18 cellular contexts compared by ENCODE assay signal in the genomic region with DNA sequence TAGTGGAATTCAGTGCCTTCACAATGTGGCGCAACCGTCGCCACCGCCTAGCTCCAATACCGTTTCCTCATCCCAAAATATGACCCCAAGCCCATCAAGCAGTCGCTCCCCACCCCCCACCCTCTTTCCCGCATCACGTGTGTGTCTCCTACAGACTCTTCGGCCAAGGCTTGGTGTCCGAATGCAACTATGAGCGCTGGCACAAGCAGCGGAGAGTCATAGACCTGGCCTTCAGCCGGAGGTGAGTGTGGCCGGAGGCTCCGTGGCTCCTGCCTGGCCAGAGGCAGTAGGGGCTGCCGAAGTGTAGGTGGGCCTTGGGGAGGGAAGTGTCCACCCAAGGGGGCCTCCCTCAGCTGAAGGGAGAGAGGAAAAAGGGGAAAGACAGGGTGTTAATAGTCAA. TPM values are rescaled to one million over a fixed set of nuclear protein-coding genes. Genes with fewer than 3 reads are reported as not detected.
A peak's percentile ranks its signal among the peaks of the same experiment; 100 is the strongest.
DNase-seq lines count a peak whose midpoint lies in the region; ATAC-seq and TF ChIP-seq lines count a peak whose summit lies in the region.
"Had no signal": no experiment of that assay in that cellular context is flagged by ENCODE, and none has a peak within 500 bp of the region (broad histone marks: within the 10 kb centered on the region; RNA-seq: fewer than 3 reads in every experiment).

No MANE protein-coding gene starts in this region.

- H3K27ac ChIP-seq in heart left ventricle, result no peak overlapping the region
- no peak overlapping the region for H3K27ac ChIP-seq in lung (ENCODE audit: low read depth in 1 of 2, low read length in 1 of 2)
- H3K27ac ChIP-seq: C4-2B had no signal

- TF ChIP-seq CTCF in heart left ventricle (IDR thresholded peaks at IDR 0.05) (no peak), glutamatergic neuron (IDR thresholded peaks at IDR 0.05; ENCODE audit: partially characterized antibody, unreplicated experiment) (no peak), lung (IDR thresholded peaks at IDR 0.05; ENCODE audit: control extremely low read depth, extremely low read depth) (no peak), type B pancreatic cell (conservative IDR thresholded peaks at IDR 0.05) (no peak)

- H3K27me3 ChIP-seq in heart left ventricle, result no peaks in the 10 kb centered on the region
- H3K27me3 ChIP-seq in lung (ENCODE audit: control insufficient read depth, insufficient read depth), result no peaks in the 10 kb centered on the region

- no peak for TF ChIP-seq POLR2A in heart left ventricle (IDR thresholded peaks at IDR 0.05)

- H3K4me3 ChIP-seq in heart left ventricle, result no peak overlapping the region
- H3K4me3 ChIP-seq in lung, result no peak overlapping the region
- H3K4me3 ChIP-seq: GM23338 had no signal

- DNase-seq in cardiac septum (ENCODE audit: low spot score) (peak; percentile 43), heart left ventricle (no peak), glutamatergic neuron (no peak), lung (ENCODE audit: low spot score) (peak; percentile 11), type B pancreatic cell (ENCODE audit: extremely low spot score, unreplicated experiment) (peak; percentile 57), T-helper 1 cell (no peak), cerebellum (ENCODE audit: low spot score) (no peak), UCSD-AML1 (lab: John Stamatoyannopoulos, UW; ENCODE audit: unreplicated experiment) (no peak)
- DNase-seq: ACHN; CD4-positive, alpha-beta memory T cell; DMS153; DMS79 treated with DMSO at 0.1 percent for 48 hours; EL; H7 had no signal

- H3K9me3 Mint-ChIP-seq in glutamatergic neuron (ENCODE audit: unreplicated experiment) (peaks cover 3% of the 10 kb centered on the region), type B pancreatic cell (peaks cover 17% of the 10 kb centered on the region)

- H3K27me3 Mint-ChIP-seq in glutamatergic neuron (ENCODE audit: unreplicated experiment), result peaks cover 3% of the 10 kb centered on the region
- H3K27me3 Mint-ChIP-seq in type B pancreatic cell, result no peaks in the 10 kb centered on the region

- no peak for ATAC-seq in heart left ventricle
- ATAC-seq in lung (ENCODE audit: insufficient read depth, low FRiP score), result no peak
- ATAC-seq: GM23338 had no signal

- H3K27ac Mint-ChIP-seq in glutamatergic neuron (ENCODE audit: unreplicated experiment) (no peak overlapping the region), type B pancreatic cell (no peak overlapping the region)
- H3K27ac Mint-ChIP-seq: GM23338 had no signal

- no peaks in the 10 kb centered on the region for H3K36me3 ChIP-seq in heart left ventricle
- no peaks in the 10 kb centered on the region for H3K36me3 ChIP-seq in lung (ENCODE audit: control insufficient read depth in 2 of 2, insufficient read depth in 2 of 2, low read length in 2 of 2)

- 94 to 97% (median 97%) methylated on average over 16 of the region's 16 CpGs for WGBS in heart left ventricle, 4 donors
- 93 to 95% methylated on average over 16 of the region's 16 CpGs for WGBS in lung, 2 donors

- H3K4me3 Mint-ChIP-seq in glutamatergic neuron (ENCODE audit: unreplicated experiment), result peak overlapping the region; percentile 20
- no peak overlapping the region for H3K4me3 Mint-ChIP-seq in type B pancreatic cell
- H3K4me3 Mint-ChIP-seq: GM23338 had no signal

- no peaks in the 10 kb centered on the region for H3K4me1 Mint-ChIP-seq in glutamatergic neuron (ENCODE audit: low read depth, unreplicated experiment)
- no peaks in the 10 kb centered on the region for H3K4me1 Mint-ChIP-seq in type B pancreatic cell (ENCODE audit: unreplicated experiment)
- H3K4me1 Mint-ChIP-seq: GM23338 had no signal

- H3K4me1 ChIP-seq in heart left ventricle, result peaks cover 0 to 10% (median 0%) of the 10 kb centered on the region in 12 donors
- H3K4me1 ChIP-seq in lung (ENCODE audit: control insufficient read depth in 2 of 2, insufficient read depth in 2 of 2, low read length in 2 of 2), result peaks cover 0 to 5% of the 10 kb centered on the region in 2 donors

- intact Hi-C loops in cardiac septum (cut with DNase I) (no loop called here), heart left ventricle (cut with DNase I) (no loop called here)

- H3K9me3 ChIP-seq in heart left ventricle, result peaks cover 0 to 27% (median 10%) of the 10 kb centered on the region in 12 donors
- peaks cover 0 to 10% of the 10 kb centered on the region in 2 donors for H3K9me3 ChIP-seq in lung (ENCODE audit: control insufficient read depth in 2 of 2, insufficient read depth in 1 of 2, low read length in 1 of 2)

- H3K36me3 Mint-ChIP-seq in glutamatergic neuron (ENCODE audit: unreplicated experiment), result peaks cover 12% of the 10 kb centered on the region
- H3K36me3 Mint-ChIP-seq in type B pancreatic cell, result peaks cover 17% of the 10 kb centered on the region

RNA-seq across cellular contexts. Expression of gene CYP46A1, which starts 15.8 kb away (rescaled TPM):
- total RNA-seq in cardiac septum (5.5 TPM), heart left ventricle (1 to 10 TPM; 2.3 to 8.0 (median 3.5) TPM), glutamatergic neuron (ENCODE audit: unreplicated experiment) (2.1 TPM), lung (1 to 10 TPM; 1.7 to 2.5 TPM), type B pancreatic cell (ENCODE audit: low replicate concordance) (0.98 and 4.7 TPM in 2 replicates), cerebellum (6.1 TPM)
- polyA plus RNA-seq in heart left ventricle (1 to 10 TPM; 1.5 to 2.6 TPM), lung (1 to 10 TPM in 1 of 2 donors, under 1 TPM in 1; 0.33 to 1.0 TPM)
- total RNA-seq: HT1080 had no signal
- polyA plus RNA-seq: CD4-positive, alpha-beta memory T cell had no signal

RNA-seq across cellular contexts. Expression of gene HHIPL1, which starts 54.9 kb away (rescaled TPM):
- total RNA-seq in cardiac septum (1.9 TPM), heart left ventricle (1 to 10 TPM in 8 of 9 donors, under 1 TPM in 1; 0.75 to 3.1 (median 1.5) TPM), glutamatergic neuron (ENCODE audit: unreplicated experiment) (0.47 TPM), lung (1 to 10 TPM; 1.7 to 4.0 TPM), type B pancreatic cell (ENCODE audit: low replicate concordance) (0.19 and 1.4 TPM in 2 replicates), cerebellum (4.3 TPM)
- polyA plus RNA-seq in heart left ventricle (under 1 TPM; 0.34 to 0.86 TPM), lung (under 1 TPM; 0.31 to 0.64 TPM)
- total RNA-seq: A172, HT1080 had no signal
- polyA plus RNA-seq: CD4-positive, alpha-beta memory T cell had no signal

Comparison
In these comparisons a context has a peak if more than half of its experiments do, and no peak if none do; other contexts are left out.
1. DNase-seq: peak in cardiac septum (single experiment), lung (single experiment) and type B pancreatic cell (single experiment); none in heart left ventricle (0 of 5), glutamatergic neuron (single experiment), T-helper 1 cell (0 of 5), cerebellum (single experiment) and UCSD-AML1 (single experiment).